ENCODE assay signal across 20 cellular contexts in the genomic region with DNA sequence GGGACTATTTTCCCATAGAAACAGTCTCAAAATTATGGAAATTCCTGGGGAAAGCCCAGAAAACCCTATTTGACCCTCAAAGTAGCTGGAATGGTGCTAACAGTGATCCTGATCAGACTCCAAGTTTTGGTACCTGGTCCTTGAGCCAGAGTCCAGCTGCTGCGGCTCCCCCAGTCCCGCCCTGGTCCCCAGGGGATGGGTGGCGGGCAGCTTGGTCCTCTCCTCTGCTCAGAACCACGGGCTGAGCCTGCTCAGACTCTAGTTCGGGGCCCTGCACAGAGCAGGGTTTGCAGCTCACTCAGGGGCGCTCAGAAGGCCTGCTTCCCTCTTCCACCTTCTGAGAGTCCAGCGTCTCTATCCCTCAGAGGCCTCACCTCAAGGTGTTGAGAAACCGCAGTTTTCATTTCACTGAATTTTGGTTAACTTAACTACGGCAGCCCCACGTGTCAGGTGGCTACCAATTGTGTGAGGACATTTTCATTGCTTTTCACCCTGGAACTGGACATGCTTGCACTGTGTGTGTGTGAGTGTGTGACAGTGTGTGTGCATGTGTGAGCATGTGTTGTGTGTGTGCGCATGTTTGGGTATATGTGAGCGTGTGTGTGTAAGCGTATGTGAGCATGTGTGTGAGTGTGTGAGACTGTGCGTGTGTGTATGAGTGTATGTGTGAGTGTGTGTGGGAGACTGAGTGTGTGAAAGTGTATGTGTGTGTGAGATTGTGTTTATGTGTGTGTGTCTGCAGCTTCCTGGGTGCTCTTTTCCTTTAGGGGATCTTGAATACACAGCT. TPM values are rescaled to one million over a fixed set of nuclear protein-coding genes. Genes with fewer than 3 reads are reported as not detected.
"Had no signal": no experiment of that assay in that cellular context is flagged by ENCODE, and none has a peak within 500 bp of the region (broad histone marks: within the 10 kb centered on the region; RNA-seq: fewer than 3 reads in every experiment).

No MANE protein-coding gene starts in this region.

- H3K27ac ChIP-seq: coronary artery, gastrocnemius medialis, heart right ventricle, ovary, right atrium auricular region, tibial artery, upper lobe of right lung had no signal

- H3K4me1 ChIP-seq: gastrocnemius medialis, upper lobe of right lung had no signal

- ATAC-seq: gastrocnemius medialis; heart right ventricle; naive thymus-derived CD8-positive, alpha-beta T cell; upper lobe of right lung had no signal

- FAIRE-seq: endothelial cell of umbilical vein, islet of Langerhans, small intestine had no signal

- H3K4me3 Mint-ChIP-seq: endodermal cell; naive thymus-derived CD8-positive, alpha-beta T cell; neural crest cell had no signal

- DNase-seq: effector CD4-positive, alpha-beta T cell; endodermal cell; erythroblast; gastrocnemius medialis; heart right ventricle; hypothalamus; kidney glomerular epithelial cell; naive thymus-derived CD8-positive, alpha-beta T cell; nucleus accumbens; ovary; stimulated activated CD4-positive, alpha-beta T cell treated with anti-CD3 and anti-CD28 coated beads, Interleukin-2, amount 100 ng/mL, for 48 hours; stimulated activated naive CD4-positive, alpha-beta T cell treated with Interleukin-2 at 50 U/mL for 16 hours; tibial artery; upper lobe of right lung had no signal

- H3K9me3 ChIP-seq: gastrocnemius medialis, heart right ventricle, ovary, right atrium auricular region, tibial artery, upper lobe of right lung had no signal

- H3K4me3 ChIP-seq: coronary artery, gastrocnemius medialis, heart right ventricle, ovary, right atrium auricular region, tibial artery, upper lobe of right lung had no signal

- H3K36me3 ChIP-seq: gastrocnemius medialis, heart right ventricle, ovary, right atrium auricular region, tibial artery, upper lobe of right lung had no signal

- H3K27ac Mint-ChIP-seq: endodermal cell; naive thymus-derived CD8-positive, alpha-beta T cell had no signal

- H3K9me3 Mint-ChIP-seq: neural crest cell had no signal

- H3K27me3 ChIP-seq: gastrocnemius medialis, heart right ventricle, ovary, right atrium auricular region, upper lobe of right lung had no signal

RNA-seq across cellular contexts. Expression of gene PDE10A, which starts 44.2 kb away (rescaled TPM):
- total RNA-seq: naive thymus-derived CD8-positive, alpha-beta T cell had no signal
- polyA plus RNA-seq: naive thymus-derived CD8-positive, alpha-beta T cell had no signal
